ENCODE assay signal across 13 cellular contexts in the genomic region with DNA sequence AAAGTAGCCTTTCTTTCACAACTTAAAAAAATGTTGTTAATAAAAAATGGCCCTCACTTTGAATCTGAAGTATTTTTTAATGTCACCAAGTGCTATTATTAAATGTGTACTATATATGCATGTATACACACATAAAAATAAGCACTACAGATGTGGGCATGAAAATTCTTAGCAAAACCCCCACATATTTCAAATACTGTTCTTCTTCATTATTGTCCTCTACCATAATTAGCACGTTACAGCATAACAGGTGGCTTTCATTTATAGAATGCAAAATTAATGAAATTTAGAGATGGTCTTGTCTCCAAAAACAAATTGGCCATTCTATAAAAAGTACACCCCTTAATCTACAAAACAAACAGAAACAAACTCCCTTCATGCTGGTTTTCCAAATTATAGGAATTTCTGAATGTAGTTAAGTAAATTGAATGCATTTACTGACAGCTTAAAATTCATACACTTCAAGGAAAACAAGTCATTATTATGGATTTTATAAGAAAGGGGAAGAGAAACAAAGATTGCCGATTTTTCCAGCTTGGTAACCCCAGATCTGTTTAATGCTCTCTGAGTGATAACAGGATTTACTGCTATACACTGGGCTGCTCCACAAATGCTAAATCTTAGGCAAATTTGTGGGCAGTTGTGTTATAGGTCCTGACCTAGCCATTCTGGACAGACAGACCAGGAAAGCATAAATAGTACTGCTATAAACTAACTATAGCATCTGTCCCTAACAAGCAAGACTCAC.
A peak's percentile ranks its signal among the peaks of the same experiment; 100 is the strongest.
DNase-seq lines count a peak whose midpoint lies in the region; ATAC-seq and TF ChIP-seq lines count a peak whose summit lies in the region.
"Had no signal": no experiment of that assay in that cellular context is flagged by ENCODE, and none has a peak within 500 bp of the region (broad histone marks: within the 10 kb centered on the region; RNA-seq: fewer than 3 reads in every experiment).

No MANE protein-coding gene starts in this region.

- ATAC-seq in RWPE2 (ENCODE audit: low read depth), result no peak
- no peak for ATAC-seq in HG03139 (IDR thresholded peaks at IDR 0.05; ENCODE audit: unreplicated experiment)
- ATAC-seq in activated CD8-positive, alpha-beta T cell treated with anti-CD3 and anti-CD28 coated beads for 36 hours, result no peak

- H4K20me1 ChIP-seq in fibroblast of lung (ENCODE audit: control insufficient read depth, extremely low read depth, insufficient read depth, low read length), result no peaks in the 10 kb centered on the region

- no peak overlapping the region for H2AFZ ChIP-seq in fibroblast of lung (ENCODE audit: low read length)

- H3K27me3 Mint-ChIP-seq in activated CD8-positive, alpha-beta T cell treated with anti-CD3 and anti-CD28 coated beads for 36 hours, result no peaks in the 10 kb centered on the region

- H3K4me2 ChIP-seq in fibroblast of lung (ENCODE audit: extremely low read depth, insufficient read depth, low read length), result peak overlapping the region; percentile 76

- no peaks in the 10 kb centered on the region for H3K27me3 ChIP-seq in RWPE2 (ENCODE audit: insufficient read depth, poor library complexity, severe bottlenecking)
- H3K27me3 ChIP-seq in fibroblast of lung (ENCODE audit: control insufficient read depth, insufficient read depth, low read length), result no peaks in the 10 kb centered on the region

- peaks cover 57% of the 10 kb centered on the region for H3K4me1 ChIP-seq in RWPE2 (ENCODE audit: insufficient read depth, poor library complexity, severe bottlenecking)
- peaks cover 17% of the 10 kb centered on the region for H3K4me1 ChIP-seq in fibroblast of lung (ENCODE audit: control insufficient read depth, extremely low read depth, insufficient read depth, low read length)
- peaks cover 2% of the 10 kb centered on the region for H3K4me1 ChIP-seq in urinary bladder (ENCODE audit: insufficient read depth)

- H3K9me3 Mint-ChIP-seq in activated CD8-positive, alpha-beta T cell treated with anti-CD3 and anti-CD28 coated beads for 36 hours, result no peaks in the 10 kb centered on the region

- no peak overlapping the region for H3K4me3 Mint-ChIP-seq in activated CD8-positive, alpha-beta T cell treated with anti-CD3 and anti-CD28 coated beads for 36 hours

- H3K36me3 Mint-ChIP-seq in activated CD8-positive, alpha-beta T cell treated with anti-CD3 and anti-CD28 coated beads for 36 hours (ENCODE audit: low read depth), result no peaks in the 10 kb centered on the region

- CTCF ChIA-PET in activated CD8-positive, alpha-beta T cell treated with anti-CD3 and anti-CD28 coated beads for 36 hours (lab: Charles Lee), result interaction anchor here (2.5 kb wide), 1 partner anchor 45 kb away, joined by 5 read pairs; no protein-coding TSS in a partner anchor

- H3K9me3 ChIP-seq in RWPE2 (ENCODE audit: severe bottlenecking), result no peaks in the 10 kb centered on the region
- no peaks in the 10 kb centered on the region for H3K9me3 ChIP-seq in fibroblast of lung (ENCODE audit: control insufficient read depth, insufficient read depth, low read depth, low read length)

- POLR2A ChIA-PET in activated CD8-positive, alpha-beta T cell treated with anti-CD3 and anti-CD28 coated beads for 36 hours (lab: Charles Lee), result no interaction called here

- WGBS in urinary bladder, result 63% methylated on average over 2 of the region's 2 CpGs

- peaks cover 52% of the 10 kb centered on the region for H3K79me2 ChIP-seq in fibroblast of lung (ENCODE audit: control insufficient read depth, insufficient read depth, low read length)

- H3K27ac Mint-ChIP-seq in activated CD8-positive, alpha-beta T cell treated with anti-CD3 and anti-CD28 coated beads for 36 hours, result no peak overlapping the region

- peak; percentile 12 for DNase-seq in NOMO-1 treated with DMSO at 0.1 percent for 48 hours (lab: John Stamatoyannopoulos, UW; ENCODE audit: unreplicated experiment)
- no peak for DNase-seq in NOMO-1 (lab: John Stamatoyannopoulos, UW; ENCODE audit: unreplicated experiment in 2 of 2)
- no peak for DNase-seq in RWPE2 (ENCODE audit: low spot score)
- no peak for DNase-seq in fibroblast of lung (ENCODE audit: low read depth in 2 of 2)
- DNase-seq in cerebellum (ENCODE audit: low spot score), result no peak
- no peak for DNase-seq in activated CD8-positive, alpha-beta T cell treated with anti-CD3 and anti-CD28 coated beads for 36 hours
- DNase-seq: activated CD4-positive, alpha-beta T cell treated with anti-CD3 and anti-CD28 coated beads, Interleukin-2, amount 50 U/mL, for 48 hours; HCEC 1CT; NCI-H1105 treated with DMSO at 0.1 percent for 48 hours; NCI-H226; substantia nigra had no signal

- intact Hi-C loops in activated CD8-positive, alpha-beta T cell treated with anti-CD3 and anti-CD28 coated beads for 36 hours (cut with micrococcal nuclease), result loop anchor here (5.0 kb wide), 1 partner anchor 63 kb away; no protein-coding TSS in a partner anchor

- H3K4me3 ChIP-seq in RWPE2 (ENCODE audit: severe bottlenecking), result no peak overlapping the region
- H3K4me3 ChIP-seq in fibroblast of lung (replicated peaks in 1 of 4; ENCODE audit: control extremely low read depth in 1 of 4, insufficient read depth in 1 of 4, low read depth in 3 of 4, low read length in 4 of 4), result peak overlapping the region; percentile 19 to 48 (median 34)
- no peak overlapping the region for H3K4me3 ChIP-seq in urinary bladder (ENCODE audit: low read depth, low read length)

- peaks cover 21% of the 10 kb centered on the region for H3K4me1 Mint-ChIP-seq in activated CD8-positive, alpha-beta T cell treated with anti-CD3 and anti-CD28 coated beads for 36 hours (ENCODE audit: low read depth)

- no peak for TF ChIP-seq CTCF in RWPE2 (IDR thresholded peaks at IDR 0.05; ENCODE audit: poor library complexity, severe bottlenecking)
- no peak for TF ChIP-seq CTCF in fibroblast of lung (conservative IDR thresholded peaks at IDR 0.05 in 1 of 2, IDR thresholded peaks at IDR 0.05 in 1 of 2; ENCODE audit: low read depth in 1 of 2, low read length in 2 of 2)
- TF ChIP-seq CTCF in activated CD8-positive, alpha-beta T cell treated with anti-CD3 and anti-CD28 coated beads for 36 hours (IDR thresholded peaks at IDR 0.05), result no peak

- H3K36me3 ChIP-seq in RWPE2 (ENCODE audit: low read depth) (no peaks in the 10 kb centered on the region), fibroblast of lung (ENCODE audit: control insufficient read depth, insufficient read depth, low read length) (no peaks in the 10 kb centered on the region), urinary bladder (ENCODE audit: insufficient read depth) (no peaks in the 10 kb centered on the region)

- peak overlapping the region; percentile 94 for H3K27ac ChIP-seq in RWPE2 (ENCODE audit: poor library complexity, severe bottlenecking)
- no peak overlapping the region for H3K27ac ChIP-seq in fibroblast of lung (ENCODE audit: insufficient read depth, low read length)
- peak overlapping the region; percentile 38 for H3K27ac ChIP-seq in urinary bladder (ENCODE audit: low read depth)

- H3K9ac ChIP-seq in fibroblast of lung (ENCODE audit: insufficient read depth, low read length), result no peak overlapping the region

Comparison
In these comparisons a context has a peak if more than half of its experiments do, and no peak if none do; other contexts are left out.
1. H3K4me3 ChIP-seq: peak in fibroblast of lung (4 of 4); none in RWPE2 (single experiment) and urinary bladder (single experiment).